Comparison of ENCODE assay signal across 9 cellular contexts in the genomic region with DNA sequence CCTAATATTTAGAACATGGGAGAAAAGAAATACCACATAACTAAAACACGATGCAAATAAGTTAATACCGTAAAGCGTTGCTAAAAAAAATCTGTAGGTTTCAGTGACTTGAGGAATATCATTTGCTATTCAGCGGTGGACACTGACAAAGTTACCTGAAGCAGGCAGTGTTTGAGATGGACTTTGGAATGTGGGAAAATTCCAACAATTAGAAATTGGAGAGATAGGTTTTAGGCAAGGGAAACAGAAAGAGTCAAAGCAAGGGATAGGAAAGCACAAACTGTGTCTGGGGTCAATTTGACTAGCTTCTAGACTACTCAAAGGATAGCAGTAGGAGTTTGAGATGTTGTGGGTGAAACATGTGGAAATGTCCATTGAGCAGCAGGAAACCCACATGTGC.
"Had no signal": no experiment of that assay in that cellular context is flagged by ENCODE, and none has a peak within 500 bp of the region (broad histone marks: within the 10 kb centered on the region; RNA-seq: fewer than 3 reads in every experiment).

No MANE protein-coding gene starts in this region.

- ATAC-seq: GM23338 had no signal

- H3K27me3 Mint-ChIP-seq: IgD-negative memory B cell had no signal

- H3K27ac ChIP-seq: KMS-11 had no signal

- FAIRE-seq: H1, H54, HTR-8/SVneo had no signal

- H3K36me3 Mint-ChIP-seq: IgD-negative memory B cell had no signal

- H3K4me3 ChIP-seq: GM23338 had no signal

- H3K27ac Mint-ChIP-seq: GM23338, H9 had no signal

- DNase-seq: H9, HCEC 1CT, KBM-7 had no signal

- H3K9me3 Mint-ChIP-seq: GM23338, H9, IgD-negative memory B cell had no signal

- H3K9ac ChIP-seq: KMS-11 had no signal

- H3K4me3 Mint-ChIP-seq: GM23338, H9 had no signal
